9 cellular contexts compared by ENCODE assay signal in genomic region chr11:94493146-94493442, GRCh38. TPM values are rescaled to one million over a fixed set of nuclear protein-coding genes. Genes with fewer than 3 reads are reported as not detected.
A peak's percentile ranks its signal among the peaks of the same experiment; 100 is the strongest.
DNase-seq lines count a peak whose midpoint lies in the region; ATAC-seq and TF ChIP-seq lines count a peak whose summit lies in the region.
"Had no signal": no experiment of that assay in that cellular context is flagged by ENCODE, and none has a peak within 500 bp of the region (broad histone marks: within the 10 kb centered on the region; RNA-seq: fewer than 3 reads in every experiment).

No MANE protein-coding gene starts in this region.

- H3K4me2 ChIP-seq in Loucy (ENCODE audit: low read depth, low read length, poor library complexity, severe bottlenecking) = peak overlapping the region; percentile 86

- H3K9me2 ChIP-seq in Loucy (replicated peaks; ENCODE audit: low read depth, low read length) = no peaks in the 10 kb centered on the region

- no peak for TF ChIP-seq CTCF in Loucy (conservative IDR thresholded peaks at IDR 0.05; ENCODE audit: low read length)
- no peak for TF ChIP-seq CTCF in colonic mucosa (IDR thresholded peaks at IDR 0.05)
- TF ChIP-seq CTCF in natural killer cell (IDR thresholded peaks at IDR 0.05) = no peak

- peaks cover 33% of the 10 kb centered on the region for H3K36me3 ChIP-seq in CD4-positive, alpha-beta memory T cell (ENCODE audit: insufficient read depth, low read length)
- H3K36me3 ChIP-seq in Loucy (ENCODE audit: insufficient read depth, low read length) (peaks cover 18% of the 10 kb centered on the region; the same call in 1 of the 2 replicates), colonic mucosa (no peaks in the 10 kb centered on the region)

- POLR2A ChIA-PET in CD4-positive, alpha-beta memory T cell (lab: Charles Lee; ENCODE audit: partially characterized antibody) = interaction anchor here (1.4 to 2.1 kb wide), 2 partner anchors 9 to 19 kb away, joined by 4 to 10 read pairs; partner anchors contain the start of gene C11orf97

- H3K9me3 Mint-ChIP-seq in CD4-positive, alpha-beta memory T cell = peaks cover 0 to 3% (median 0%) of the 10 kb centered on the region in 8 donors
- no peaks in the 10 kb centered on the region for H3K9me3 Mint-ChIP-seq in natural killer cell

- H3K27ac ChIP-seq in CD4-positive, alpha-beta memory T cell (ENCODE audit: low read depth, low read length) = peak overlapping the region; percentile 86
- peak overlapping the region; percentile 70 for H3K27ac ChIP-seq in colonic mucosa

- H3K4me1 Mint-ChIP-seq in CD4-positive, alpha-beta memory T cell = peaks cover 20 to 50% (median 28%) of the 10 kb centered on the region in 4 donors
- H3K4me1 Mint-ChIP-seq in natural killer cell = peaks cover 33 to 34% of the 10 kb centered on the region in 2 donors

- DNase-seq in CD4-positive, alpha-beta memory T cell = no peak
- no peak for DNase-seq in colonic mucosa
- no peak for DNase-seq in natural killer cell
- DNase-seq in central memory CD4-positive, alpha-beta T cell = no peak
- no peak for DNase-seq in CD1c-positive myeloid dendritic cell (ENCODE audit: extremely low spot score)

- H3K4me1 ChIP-seq in CD4-positive, alpha-beta memory T cell (ENCODE audit: insufficient read depth, low read length) = peaks cover 36% of the 10 kb centered on the region
- H3K4me1 ChIP-seq in Loucy (ENCODE audit: insufficient read depth, low read length, poor library complexity, severe bottlenecking) = peaks cover 49% of the 10 kb centered on the region
- peaks cover 7% of the 10 kb centered on the region for H3K4me1 ChIP-seq in colonic mucosa

- ATAC-seq in GM21619 (IDR thresholded peaks at IDR 0.05; ENCODE audit: unreplicated experiment) (peak; percentile 21), natural killer cell (no peak), GM19467 (IDR thresholded peaks at IDR 0.05; ENCODE audit: unreplicated experiment) (no peak)

- H3K4me3 ChIP-seq in CD4-positive, alpha-beta memory T cell (ENCODE audit: low read length in 2 of 2) = peak overlapping the region; percentile 90 to 94
- peak overlapping the region; percentile 88 for H3K4me3 ChIP-seq in Loucy (ENCODE audit: low read length, poor library complexity, severe bottlenecking)
- peak overlapping the region; percentile 89 for H3K4me3 ChIP-seq in colonic mucosa

- H3K9ac ChIP-seq in Loucy (ENCODE audit: low read depth, low read length, poor library complexity, severe bottlenecking) (peak overlapping the region; percentile 91), colonic mucosa (ENCODE audit: low read depth in 2 of 2, low read length in 2 of 2) (peak overlapping the region; percentile 82 to 93)

- CTCF ChIA-PET in CD4-positive, alpha-beta memory T cell (lab: Charles Lee; ENCODE audit: partially characterized antibody) = interaction anchor here (1.1 kb wide), 1 partner anchor 11 kb away, joined by 4 read pairs; no protein-coding TSS in a partner anchor

- H3K27ac Mint-ChIP-seq in CD4-positive, alpha-beta memory T cell = peak overlapping the region; percentile 91 to 99 (median 98)
- peak overlapping the region; percentile 93 to 94 for H3K27ac Mint-ChIP-seq in natural killer cell

- no peaks in the 10 kb centered on the region for H3K9me3 ChIP-seq in CD4-positive, alpha-beta memory T cell (ENCODE audit: control insufficient read depth in 1 of 2, low read length in 2 of 2)
- H3K9me3 ChIP-seq in Loucy (ENCODE audit: insufficient read depth, low read depth, low read length) (no peaks in the 10 kb centered on the region), colonic mucosa (no peaks in the 10 kb centered on the region)

- H2AFZ ChIP-seq in Loucy (ENCODE audit: low read length) = peak overlapping the region; percentile 97

- H3F3A ChIP-seq in Loucy (ENCODE audit: low read depth) = no peaks in the 10 kb centered on the region

- H3K27me3 Mint-ChIP-seq in CD4-positive, alpha-beta memory T cell = no peaks in the 10 kb centered on the region
- H3K27me3 Mint-ChIP-seq in natural killer cell (ENCODE audit: low read depth in 2 of 2) = no peaks in the 10 kb centered on the region

- intact Hi-C loops in CD4-positive, alpha-beta memory T cell (cut with micrococcal nuclease) = loop anchor here (1.0 to 10.0 kb wide), 11 partner anchors 11 to 1899 kb away; partner anchors contain the start of genes C11orf54, CEP295, FAM76B and FUT4
- intact Hi-C loops in colonic mucosa (cut with DNase I) (loop anchor here (10.0 kb wide), 1 partner anchor 318 kb away; no protein-coding TSS in a partner anchor), natural killer cell (cut with micrococcal nuclease) (loop anchor here (5.0 to 10.0 kb wide), 3 partner anchors 739 to 1302 kb away; partner anchors contain the start of genes CEP57, SESN3 and SLC36A4)

- H4K20me1 ChIP-seq in Loucy (ENCODE audit: insufficient read depth, low read length, poor library complexity, severe bottlenecking) = peaks cover 32% of the 10 kb centered on the region

- H3K4me3 Mint-ChIP-seq in CD4-positive, alpha-beta memory T cell = peak overlapping the region; percentile 94 to 98 (median 97)
- peak overlapping the region; percentile 95 for H3K4me3 Mint-ChIP-seq in natural killer cell

- no peaks in the 10 kb centered on the region for H3K27me3 ChIP-seq in CD4-positive, alpha-beta memory T cell (ENCODE audit: insufficient read depth, low read length)
- H3K27me3 ChIP-seq in Loucy (ENCODE audit: insufficient read depth, low read length, poor library complexity, severe bottlenecking) (no peaks in the 10 kb centered on the region), colonic mucosa (no peaks in the 10 kb centered on the region)

- peaks cover 33 to 42% of the 10 kb centered on the region in 2 donors for H3K36me3 Mint-ChIP-seq in CD4-positive, alpha-beta memory T cell
- H3K36me3 Mint-ChIP-seq in natural killer cell = peaks cover 10% of the 10 kb centered on the region

- H3K79me2 ChIP-seq in Loucy (ENCODE audit: insufficient read depth, low read length) = peaks cover 74% of the 10 kb centered on the region

RNA-seq across cellular contexts. Expression of gene MRE11, which starts 0.6 kb away (rescaled TPM):
- 10 to 100 TPM; 43.3 to 43.4 TPM for total RNA-seq in CD4-positive, alpha-beta memory T cell
- polyA plus RNA-seq in CD4-positive, alpha-beta memory T cell = 10 to 100 TPM in 1 of 2 donors, 1 to 10 TPM in 1; 7.6 to 17.5 TPM
- 10 to 100 TPM; 14.0 to 17.6 TPM for total RNA-seq in colonic mucosa
- total RNA-seq in natural killer cell = 10 to 100 TPM; 42.1 to 45.2 (median 43.8) TPM

RNA-seq across cellular contexts. Expression of gene ANKRD49, which starts 0.7 kb away (rescaled TPM):
- total RNA-seq in CD4-positive, alpha-beta memory T cell = 10 to 100 TPM; 53.4 to 57.6 TPM
- 10 to 100 TPM; 25.9 to 31.0 TPM for polyA plus RNA-seq in CD4-positive, alpha-beta memory T cell
- total RNA-seq in colonic mucosa = 10 to 100 TPM; 10.7 to 14.6 TPM
- 10 to 100 TPM; 47.7 to 55.6 (median 52.6) TPM for total RNA-seq in natural killer cell

RNA-seq across cellular contexts. Expression of gene C11orf97, which starts 19.2 kb away (rescaled TPM):
- total RNA-seq in CD4-positive, alpha-beta memory T cell = not detected
- polyA plus RNA-seq in CD4-positive, alpha-beta memory T cell = not detected
- total RNA-seq in colonic mucosa (not detected), natural killer cell (not detected)
- total RNA-seq: M059J had no signal

RNA-seq across cellular contexts. Expression of gene FUT4, which starts 50.6 kb away (rescaled TPM):
- 1 to 10 TPM; 6.7 to 7.4 TPM for total RNA-seq in CD4-positive, alpha-beta memory T cell
- polyA plus RNA-seq in CD4-positive, alpha-beta memory T cell = 1 to 10 TPM; 1.6 to 2.2 TPM
- 10 to 100 TPM; 28.0 to 28.5 TPM for total RNA-seq in colonic mucosa
- 1 to 10 TPM; 4.4 to 7.5 (median 5.6) TPM for total RNA-seq in natural killer cell
